18 cellular contexts compared by ENCODE assay signal in genomic region chr5:74402553-74402952, GRCh38.
DNase-seq lines count a peak whose midpoint lies in the region; ATAC-seq and TF ChIP-seq lines count a peak whose summit lies in the region.
"Had no signal": no experiment of that assay in that cellular context is flagged by ENCODE, and none has a peak within 500 bp of the region (broad histone marks: within the 10 kb centered on the region; RNA-seq: fewer than 3 reads in every experiment).

No MANE protein-coding gene starts in this region.

- intact Hi-C loops in posterior cingulate gyrus (cut with DNase I) = no loop called here

- no peak overlapping the region for H3K4me3 ChIP-seq in fibroblast of mammary gland (ENCODE audit: control insufficient read depth, low read depth, low read length)
- H3K4me3 ChIP-seq: gastroesophageal sphincter, ovary, spleen, stomach had no signal

- DNase-seq in DMS53 (lab: John Stamatoyannopoulos, UW) (peak; percentile 96), NCI-H69 (lab: John Stamatoyannopoulos, UW) (peak; percentile 59), fibroblast of mammary gland (ENCODE audit: low read depth) (peak; percentile 17), posterior cingulate gyrus (peak in 8 of 10 donors; percentile 27 to 87 (median 60)), NCI-H187 treated with DMSO at 0.1 percent for 48 hours (lab: John Stamatoyannopoulos, UW) (no peak)
- DNase-seq in activated CD4-positive, alpha-beta T cell treated with anti-CD3 and anti-CD28 coated beads for 1 hour = no peak
- DNase-seq: activated B cell treated with CpG ODN at 0.5 μM for 24 hours; activated effector memory CD4-positive, alpha-beta T cell treated with anti-CD3 and anti-CD28 coated beads, Interleukin-2, amount 50 U/mL, for 16 hours; aorta; mesenchymal stem cell; NCI-H187; NCI-H510A treated with DMSO at 0.1 percent for 48 hours; ovary; spleen; stomach had no signal

- ATAC-seq in GM21381 (IDR thresholded peaks at IDR 0.05; ENCODE audit: unreplicated experiment) = no peak
- no peak for ATAC-seq in GM21825 (IDR thresholded peaks at IDR 0.05; ENCODE audit: unreplicated experiment)
- ATAC-seq: gastroesophageal sphincter had no signal

- TF ChIP-seq CTCF in fibroblast of mammary gland (conservative IDR thresholded peaks at IDR 0.05; ENCODE audit: control insufficient read depth, insufficient read depth, low read depth, low read length) = no peak

Comparison
In these comparisons a context has a peak if more than half of its experiments do, and no peak if none do; other contexts are left out.
1. DNase-seq: peak in DMS53 (single experiment), NCI-H69 (single experiment), fibroblast of mammary gland (single experiment) and posterior cingulate gyrus (8 of 10); none in activated CD4-positive, alpha-beta T cell treated with anti-CD3 and anti-CD28 coated beads for 1 hour (single experiment) and NCI-H187 treated with DMSO at 0.1 percent for 48 hours (single experiment).